Comparison of ENCODE assay signal across 8 cellular contexts in the genomic region with DNA sequence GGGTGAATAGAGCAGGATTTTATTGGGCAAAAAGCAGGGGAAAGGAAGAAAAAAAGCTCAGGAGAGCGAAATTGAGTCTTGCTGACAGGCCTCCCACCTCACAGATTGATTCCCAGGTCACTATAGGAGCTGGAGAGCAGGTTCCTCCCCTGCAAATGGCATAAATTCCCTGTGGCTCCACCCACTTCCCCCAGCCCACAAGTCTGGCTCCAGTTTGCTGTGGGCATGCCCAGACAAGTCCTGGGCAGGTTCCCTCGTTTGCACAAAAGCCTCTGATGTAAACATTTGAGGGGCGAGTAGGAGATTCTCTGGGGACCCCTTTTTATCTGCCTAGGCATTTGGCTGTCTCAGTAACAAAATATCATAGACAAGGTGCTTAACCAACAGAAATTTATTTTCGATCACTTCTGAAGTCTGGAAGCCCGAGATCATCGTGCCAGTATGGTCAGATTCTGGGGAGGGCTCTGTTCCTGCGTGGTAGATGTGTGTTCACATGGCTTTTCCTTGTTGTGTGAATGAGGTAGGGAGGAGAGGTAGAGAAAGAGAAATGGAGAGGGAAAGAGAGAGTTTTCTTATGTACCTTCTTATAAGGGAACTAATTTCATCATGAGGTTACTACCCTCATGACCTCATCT.
A peak's percentile ranks its signal among the peaks of the same experiment; 100 is the strongest.
DNase-seq lines count a peak whose midpoint lies in the region; ATAC-seq and TF ChIP-seq lines count a peak whose summit lies in the region.

No MANE protein-coding gene starts in this region.

- ATAC-seq in GM21423 (IDR thresholded peaks at IDR 0.05; ENCODE audit: unreplicated experiment) (peak; percentile 64), HG02973 (IDR thresholded peaks at IDR 0.05; ENCODE audit: unreplicated experiment) (no peak)

- TF ChIP-seq CTCF in fibroblast of the aortic adventitia (IDR thresholded peaks at IDR 0.05; ENCODE audit: insufficient read depth, low read length): no peak

- H3K4me3 ChIP-seq in fibroblast of the aortic adventitia (ENCODE audit: low read depth, low read length): no peak overlapping the region

- DNase-seq in D341Med (ENCODE audit: low spot score) (peak; percentile 63), NCI-H1417 treated with DMSO at 0.1 percent for 48 hours (lab: John Stamatoyannopoulos, UW) (peak; percentile 1), fibroblast of the aortic adventitia (ENCODE audit: low read depth) (peak; percentile 66), Kasumi-1 (lab: John Stamatoyannopoulos, UW) (no peak)
- no peak for DNase-seq in NK-92 treated with Interleukin-12 subunit alpha and Interleukin-12 subunit beta, amount 100 ng/mL, for 24 hours (lab: John Stamatoyannopoulos, UW)
- DNase-seq in activated CD4-positive, alpha-beta T cell treated with anti-CD3 and anti-CD28 coated beads, Interleukin-2, amount 50 U/mL, for 48 hours: no peak

Comparison
In these comparisons a context has a peak if more than half of its experiments do, and no peak if none do; other contexts are left out.
1. DNase-seq: peak in D341Med (single experiment), NCI-H1417 treated with DMSO at 0.1 percent for 48 hours (single experiment) and fibroblast of the aortic adventitia (single experiment); none in Kasumi-1 (0 of 2), NK-92 treated with Interleukin-12 subunit alpha and Interleukin-12 subunit beta, amount 100 ng/mL, for 24 hours (single experiment) and activated CD4-positive, alpha-beta T cell treated with anti-CD3 and anti-CD28 coated beads, Interleukin-2, amount 50 U/mL, for 48 hours (0 of 2).